In genomic region chr11:119315139-119316016, GRCh38 we compare ENCODE assay signal across 8 cellular contexts.
DNase-seq lines count a peak whose midpoint lies in the region; ATAC-seq and TF ChIP-seq lines count a peak whose summit lies in the region.

No MANE protein-coding gene starts in this region.

- H3K4me2 ChIP-seq in OCI-LY3 (ENCODE audit: low read length) = peak overlapping the region; percentile 100

- no peak overlapping the region for H3K27ac ChIP-seq in OCI-LY3 (ENCODE audit: low read length)

- H4K20me1 ChIP-seq in OCI-LY3 (ENCODE audit: insufficient read depth, low read length) = no peaks in the 10 kb centered on the region

- peak; percentile 51 for DNase-seq in activated gamma-delta T cell treated with Interleukin-2 at 50 U/mL for 16 hours
- DNase-seq in activated gamma-delta T cell (lab: John Stamatoyannopoulos, UW) = no peak
- peak in 40 of 56 donors; percentile 45 to 95 (median 72) for DNase-seq in amygdala (lab: John Stamatoyannopoulos, UW)
- peak; percentile 67 for DNase-seq in hepatic stellate cell (ENCODE audit: low spot score)
- DNase-seq in retina = peak; percentile 64
- no peak for DNase-seq in SKM-1 treated with dmso at 0.1 percent for 144 hours (lab: John Stamatoyannopoulos, UW; ENCODE audit: unreplicated experiment)

- no peaks in the 10 kb centered on the region for H3K36me3 ChIP-seq in OCI-LY3 (replicated peaks; ENCODE audit: low read depth, low read length)

- no peaks in the 10 kb centered on the region for H3K79me2 ChIP-seq in OCI-LY3 (ENCODE audit: low read length)

- H3K4me3 ChIP-seq in OCI-LY3 (ENCODE audit: low read length) = peak overlapping the region; percentile 87

- H3K9ac ChIP-seq in OCI-LY3 (ENCODE audit: low read length) = peak overlapping the region; percentile 61

- no peaks in the 10 kb centered on the region for H3K9me3 ChIP-seq in OCI-LY3 (ENCODE audit: insufficient read depth, low read length)

- H3K27me3 ChIP-seq in OCI-LY3 (ENCODE audit: low read depth, low read length) = peaks cover 14% of the 10 kb centered on the region

- ATAC-seq in HG03095 (IDR thresholded peaks at IDR 0.05; ENCODE audit: unreplicated experiment) = no peak

- H3K4me1 ChIP-seq in OCI-LY3 (ENCODE audit: low read length) = peaks cover 46% of the 10 kb centered on the region

- H2AFZ ChIP-seq in OCI-LY3 (ENCODE audit: low read depth, low read length) = no peak overlapping the region; the same call in 1 of the 2 replicates

- no peak for TF ChIP-seq CTCF in OCI-LY3 (IDR thresholded peaks at IDR 0.05; ENCODE audit: low read depth, low read length)

Comparison
In these comparisons a context has a peak if more than half of its experiments do, and no peak if none do; other contexts are left out.
1. DNase-seq: peak in activated gamma-delta T cell treated with Interleukin-2 at 50 U/mL for 16 hours (single experiment), amygdala (40 of 56), hepatic stellate cell (single experiment) and retina (single experiment); none in activated gamma-delta T cell (single experiment) and SKM-1 treated with dmso at 0.1 percent for 144 hours (single experiment).